ENCODE assay signal across 15 cellular contexts in genomic region chr17:916315-916714, GRCh38.
DNase-seq lines count a peak whose midpoint lies in the region; ATAC-seq and TF ChIP-seq lines count a peak whose summit lies in the region.
"Had no signal": no experiment of that assay in that cellular context is flagged by ENCODE, and none has a peak within 500 bp of the region (broad histone marks: within the 10 kb centered on the region; RNA-seq: fewer than 3 reads in every experiment).

No MANE protein-coding gene starts in this region.

- peak overlapping the region in 1 of 3 experiments; percentile 56 for H3K4me3 Mint-ChIP-seq in nephron
- H3K4me3 Mint-ChIP-seq: activated naive CD8-positive, alpha-beta T cell treated with anti-CD3 and anti-CD28 coated beads for 36 hours had no signal

- WGBS in right cardiac atrium = 75% methylated on average over 7 of the region's 7 CpGs
- 80 to 86% methylated on average over 7 of the region's 7 CpGs for WGBS in upper lobe of left lung, 2 donors

- H3K4me1 ChIP-seq in cardiac muscle cell (ENCODE audit: low read depth) (peaks cover 23% of the 10 kb centered on the region), right cardiac atrium (ENCODE audit: control insufficient read depth, insufficient read depth, low read length) (no peaks in the 10 kb centered on the region), upper lobe of left lung (peaks cover 9 to 26% (median 15%) of the 10 kb centered on the region in 4 donors)

- ATAC-seq in right cardiac atrium (no peak), upper lobe of left lung (ENCODE audit: low FRiP score in 2 of 2) (no peak), HG02759 (IDR thresholded peaks at IDR 0.05; ENCODE audit: unreplicated experiment) (no peak)

- no peak for TF ChIP-seq EP300 in upper lobe of left lung (IDR thresholded peaks at IDR 0.05)

- peaks cover 39% of the 10 kb centered on the region for H3K36me3 Mint-ChIP-seq in nephron (ENCODE audit: low read depth)
- H3K36me3 Mint-ChIP-seq: activated naive CD8-positive, alpha-beta T cell treated with anti-CD3 and anti-CD28 coated beads for 36 hours had no signal

- intact Hi-C loops in right cardiac atrium (cut with DNase I) = no loop called here

- H3K9me3 ChIP-seq in cardiac muscle cell (ENCODE audit: low read depth) (no peaks in the 10 kb centered on the region), right cardiac atrium (ENCODE audit: control insufficient read depth, low read length) (no peaks in the 10 kb centered on the region), upper lobe of left lung (no peaks in the 10 kb centered on the region)
- H3K9me3 ChIP-seq: thoracic aorta had no signal

- H3K4me1 Mint-ChIP-seq in nephron = peaks cover 44% of the 10 kb centered on the region
- H3K4me1 Mint-ChIP-seq: activated naive CD8-positive, alpha-beta T cell treated with anti-CD3 and anti-CD28 coated beads for 36 hours had no signal

- no peaks in the 10 kb centered on the region for H3K36me3 ChIP-seq in cardiac muscle cell
- no peaks in the 10 kb centered on the region for H3K36me3 ChIP-seq in upper lobe of left lung
- H3K36me3 ChIP-seq: thoracic aorta had no signal

- H3K9me3 Mint-ChIP-seq in nephron = peaks cover 12% of the 10 kb centered on the region
- H3K9me3 Mint-ChIP-seq: activated naive CD8-positive, alpha-beta T cell treated with anti-CD3 and anti-CD28 coated beads for 36 hours had no signal

- no peaks in the 10 kb centered on the region for H3K27me3 ChIP-seq in cardiac muscle cell
- no peaks in the 10 kb centered on the region for H3K27me3 ChIP-seq in right cardiac atrium (ENCODE audit: control insufficient read depth, insufficient read depth)
- H3K27me3 ChIP-seq in upper lobe of left lung = no peaks in the 10 kb centered on the region
- H3K27me3 ChIP-seq: dorsolateral prefrontal cortex had no signal

- peak overlapping the region; percentile 97 for H3K27ac ChIP-seq in cardiac muscle cell
- H3K27ac ChIP-seq in right cardiac atrium (ENCODE audit: low read length) = no peak overlapping the region
- peak overlapping the region; percentile 34 to 86 (median 77) for H3K27ac ChIP-seq in upper lobe of left lung
- H3K27ac ChIP-seq: thoracic aorta had no signal

- no peak for TF ChIP-seq CTCF in cardiac muscle cell (IDR thresholded peaks at IDR 0.05; ENCODE audit: low read depth, low read length)
- TF ChIP-seq CTCF in epithelial cell of esophagus (IDR thresholded peaks at IDR 0.05; ENCODE audit: insufficient read depth, low read depth, low read length, missing control alignments) = peak; percentile 20
- no peak for TF ChIP-seq CTCF in nephron (IDR thresholded peaks at IDR 0.05; ENCODE audit: unreplicated experiment in 3 of 3)
- no peak for TF ChIP-seq CTCF in upper lobe of left lung (IDR thresholded peaks at IDR 0.05)

- H3K27ac Mint-ChIP-seq in nephron = peak overlapping the region; percentile 97 to 99 (median 98)
- H3K27ac Mint-ChIP-seq: activated naive CD8-positive, alpha-beta T cell treated with anti-CD3 and anti-CD28 coated beads for 36 hours had no signal

- peaks cover 3% of the 10 kb centered on the region for H3K27me3 Mint-ChIP-seq in nephron (ENCODE audit: low read depth)

- H3K4me3 ChIP-seq in cardiac muscle cell (no peak overlapping the region), right cardiac atrium (ENCODE audit: low read length) (no peak overlapping the region), epithelial cell of esophagus (ENCODE audit: low read length) (no peak overlapping the region), upper lobe of left lung (no peak overlapping the region)
- H3K4me3 ChIP-seq: dorsolateral prefrontal cortex, thoracic aorta had no signal

- TF ChIP-seq POLR2A in upper lobe of left lung (IDR thresholded peaks at IDR 0.05) (no peak), erythroblast (IDR thresholded peaks at IDR 0.05; ENCODE audit: low read length) (no peak)

- DNase-seq in cardiac muscle cell (ENCODE audit: low read depth in 1 of 2, low spot score in 1 of 2) = no peak
- no peak for DNase-seq in right cardiac atrium
- no peak for DNase-seq in epithelial cell of esophagus (ENCODE audit: low read depth)
- no peak for DNase-seq in upper lobe of left lung
- DNase-seq in erythroblast (lab: John Stamatoyannopoulos, UW) = no peak
- DNase-seq in SW480 (ENCODE audit: low spot score) = no peak
- DNase-seq: 8988T; activated naive CD8-positive, alpha-beta T cell treated with anti-CD3 and anti-CD28 coated beads for 36 hours; dorsolateral prefrontal cortex; midbrain; MV-4-11; NCI-H510A had no signal
